ENCODE assay signal across 1 cellular context in genomic region chr11:35160902-35161585, GRCh38.
TF ChIP-seq lines count a peak whose summit lies in the region.

No MANE protein-coding gene starts in this region.

TF ChIP-seq in HepG2, 621 proteins besides CTCF, POLR2A, EP300 and RAD21 (continued from another document):
- TF ChIP-seq CERS6 (CRISPR knock-in tag; IDR thresholded peaks at IDR 0.05) = no peak
- TF ChIP-seq TFDP2 (CRISPR knock-in tag; IDR thresholded peaks at IDR 0.05) = no peak
- no peak for TF ChIP-seq CAMTA2 (CRISPR knock-in tag; IDR thresholded peaks at IDR 0.05; ENCODE audit: borderline replicate concordance)
- TF ChIP-seq CEBPZ (IDR thresholded peaks at IDR 0.05; ENCODE audit: low read length) = no peak
- TF ChIP-seq PLRG1 (conservative IDR thresholded peaks at IDR 0.05) = no peak
- TF ChIP-seq ZBTB46 (CRISPR knock-in tag; IDR thresholded peaks at IDR 0.05; ENCODE audit: borderline replicate concordance) = no peak
- no peak for TF ChIP-seq SKI (IDR thresholded peaks at IDR 0.05; ENCODE audit: partially characterized antibody)
